In genomic region chr6:165769884-165770283, GRCh38 we compare ENCODE assay signal across 1 cellular context.
TF ChIP-seq lines count a peak whose summit lies in the region.

No MANE protein-coding gene starts in this region.

TF ChIP-seq in A549, 52 proteins besides CTCF, POLR2A, EP300 and RAD21 (continued from another document):
- TF ChIP-seq USF2 (IDR thresholded peaks at IDR 0.05) (no peak), KDM1A (IDR thresholded peaks at IDR 0.05; ENCODE audit: low read depth) (no peak), MAZ (IDR thresholded peaks at IDR 0.05; ENCODE audit: borderline replicate concordance, low read depth, low read length) (no peak), PBX3 (IDR thresholded peaks at IDR 0.05) (no peak), HDAC2 (IDR thresholded peaks at IDR 0.05) (no peak), JUN (IDR thresholded peaks at IDR 0.05) (no peak), GATA3 (IDR thresholded peaks at IDR 0.05; ENCODE audit: borderline replicate concordance) (no peak), BHLHE40 (IDR thresholded peaks at IDR 0.05; ENCODE audit: low read depth, low read length) (no peak), MYC (IDR thresholded peaks at IDR 0.05; ENCODE audit: borderline replicate concordance, low read length) (no peak), REST (IDR thresholded peaks at IDR 0.05) (no peak), BCL3 (IDR thresholded peaks at IDR 0.05) (no peak), HOXA7 (CRISPR knock-in tag; IDR thresholded peaks at IDR 0.05) (no peak), FOXS1 (CRISPR knock-in tag; IDR thresholded peaks at IDR 0.05) (no peak)
